28 cellular contexts compared by ENCODE assay signal in genomic region chr19:30570194-30570593, GRCh38.
"Had no signal": no experiment of that assay in that cellular context is flagged by ENCODE, and none has a peak within 500 bp of the region (broad histone marks: within the 10 kb centered on the region; RNA-seq: fewer than 3 reads in every experiment).

No MANE protein-coding gene starts in this region.

- H3K4me1 ChIP-seq: heart left ventricle had no signal

- H3K27me3 Mint-ChIP-seq: activated CD4-positive, alpha-beta T cell treated with anti-CD3 and anti-CD28 coated beads, Interleukin-2, amount 10 ng/mL, durations not matched to agents 7 days and 5 days; activated CD8-positive, alpha-beta T cell treated with anti-CD3 and anti-CD28 coated beads for 36 hours; activated naive CD8-positive, alpha-beta T cell; central memory CD8-positive, alpha-beta T cell; dendritic cell treated with granulocyte-macrophage colony-stimulating factor and Interleukin-4, amounts not matched to agents 40 ng/mL and 50 ng/mL, for 4 days had no signal

- H3K4me3 ChIP-seq: coronary artery, dorsolateral prefrontal cortex, heart left ventricle had no signal

- H3K36me3 ChIP-seq: brain microvascular endothelial cell, heart left ventricle had no signal

- DNase-seq: activated CD4-positive, alpha-beta T cell treated with anti-CD3 and anti-CD28 coated beads for 1 hour; activated CD4-positive, alpha-beta T cell treated with anti-CD3 and anti-CD28 coated beads for 4 hours; activated CD4-positive, alpha-beta T cell treated with anti-CD3 and anti-CD28 coated beads, Interleukin-2, amount 10 ng/mL, durations not matched to agents 7 days and 5 days; activated CD4-positive, alpha-beta T cell treated with anti-CD3 and anti-CD28 coated beads, Interleukin-2, amount 50 U/mL, for 4 hours; activated CD8-positive, alpha-beta memory T cell treated with anti-CD3 and anti-CD28 coated beads for 24 hours; activated CD8-positive, alpha-beta T cell treated with anti-CD3 and anti-CD28 coated beads for 36 hours; activated effector memory CD4-positive, alpha-beta T cell treated with Interleukin-2 at 50 U/mL for 16 hours; activated gamma-delta T cell treated with Interleukin-2 at 50 U/mL for 16 hours; activated naive CD4-positive, alpha-beta T cell treated with anti-CD3 and anti-CD28 coated beads, Interleukin-2, amount 50 U/mL, for 16 hours; activated naive CD4-positive, alpha-beta T cell treated with Interleukin-2 at 50 U/mL for 16 hours; activated T-cell treated with anti-CD3 and anti-CD28 coated beads, Interleukin-2, amount 50 U/mL, for 4 hours; amniotic stem cell; anterior cingulate cortex; brain microvascular endothelial cell; dorsolateral prefrontal cortex; effector memory CD4-positive, alpha-beta T cell; endodermal cell; foreskin fibroblast; glutamatergic neuron; heart left ventricle; T-helper 2 cell had no signal

- H3K27ac ChIP-seq: brain microvascular endothelial cell, coronary artery, heart left ventricle, VCaP had no signal

- H3K27me3 ChIP-seq: brain microvascular endothelial cell, dorsolateral prefrontal cortex had no signal

- H3K9me3 ChIP-seq: heart left ventricle had no signal

- H3K4me1 Mint-ChIP-seq: activated CD4-positive, alpha-beta T cell treated with anti-CD3 and anti-CD28 coated beads, Interleukin-2, amount 10 ng/mL, durations not matched to agents 7 days and 5 days; activated T-helper 17 cell treated with anti-CD3 and anti-CD28 coated beads, Interleukin-2, amount 50 U/mL, for 72 hours; central memory CD8-positive, alpha-beta T cell; endodermal cell had no signal

- H3K27ac Mint-ChIP-seq: activated CD4-positive, alpha-beta T cell treated with anti-CD3 and anti-CD28 coated beads, Interleukin-2, amount 10 ng/mL, durations not matched to agents 7 days and 5 days; activated CD8-positive, alpha-beta T cell treated with anti-CD3 and anti-CD28 coated beads for 36 hours; activated naive CD8-positive, alpha-beta T cell; activated T-helper 17 cell treated with anti-CD3 and anti-CD28 coated beads, Interleukin-2, amount 50 U/mL, for 72 hours; dendritic cell treated with granulocyte-macrophage colony-stimulating factor and Interleukin-4, amounts not matched to agents 40 ng/mL and 50 ng/mL, for 4 days; endodermal cell; WTC11 had no signal

- H3K36me3 Mint-ChIP-seq: activated naive CD8-positive, alpha-beta T cell; WTC11 had no signal

- H3K4me3 Mint-ChIP-seq: activated CD4-positive, alpha-beta T cell treated with anti-CD3 and anti-CD28 coated beads, Interleukin-2, amount 10 ng/mL, durations not matched to agents 7 days and 5 days; activated CD8-positive, alpha-beta T cell treated with anti-CD3 and anti-CD28 coated beads for 36 hours; activated naive CD8-positive, alpha-beta T cell; activated T-cell treated with anti-CD3 and anti-CD28 coated beads, Interleukin-2, amount 50 U/mL, for 4 hours; activated T-helper 17 cell treated with anti-CD3 and anti-CD28 coated beads, Interleukin-2, amount 50 U/mL, for 72 hours; central memory CD8-positive, alpha-beta T cell; dendritic cell treated with granulocyte-macrophage colony-stimulating factor and Interleukin-4, amounts not matched to agents 40 ng/mL and 50 ng/mL, for 4 days; endodermal cell; WTC11 had no signal

- H3K9me3 Mint-ChIP-seq: activated CD4-positive, alpha-beta T cell treated with anti-CD3 and anti-CD28 coated beads, Interleukin-2, amount 10 ng/mL, durations not matched to agents 7 days and 5 days; activated CD8-positive, alpha-beta T cell treated with anti-CD3 and anti-CD28 coated beads for 36 hours; activated T-cell treated with anti-CD3 and anti-CD28 coated beads, Interleukin-2, amount 50 U/mL, for 4 hours; activated T-helper 17 cell treated with anti-CD3 and anti-CD28 coated beads, Interleukin-2, amount 50 U/mL, for 72 hours; central memory CD8-positive, alpha-beta T cell; dendritic cell treated with granulocyte-macrophage colony-stimulating factor and Interleukin-4, amounts not matched to agents 40 ng/mL and 50 ng/mL, for 4 days; endodermal cell had no signal
